ENCODE assay signal across 25 cellular contexts in genomic region chr17:76171701-76172100, GRCh38. TPM values are rescaled to one million over a fixed set of nuclear protein-coding genes. Genes with fewer than 3 reads are reported as not detected.
"Had no signal": no experiment of that assay in that cellular context is flagged by ENCODE, and none has a peak within 500 bp of the region (broad histone marks: within the 10 kb centered on the region; RNA-seq: fewer than 3 reads in every experiment).

No MANE protein-coding gene starts in this region.

- H3K4me3 ChIP-seq: body of pancreas, colonic mucosa, esophagus muscularis mucosa, lower lobe of right lung, psoas muscle, right lobe of liver, spleen, suprapubic skin had no signal

- DNase-seq: activated B cell treated with CpG ODN at 0.5 μM for 24 hours; activated CD4-positive, alpha-beta T cell treated with anti-CD3 and anti-CD28 coated beads for 48 hours; activated CD8-positive, alpha-beta memory T cell treated with anti-CD3 and anti-CD28 coated beads, Interleukin-2, amount 50 U/mL, for 4 hours; activated CD8-positive, alpha-beta T cell treated with anti-CD3 and anti-CD28 coated beads, Interleukin-2, amount 10 ng/mL, durations not matched to agents 7 days and 5 days; activated gamma-delta T cell treated with Interleukin-2 at 50 U/mL for 16 hours; activated naive CD8-positive, alpha-beta T cell treated with anti-CD3 and anti-CD28 coated beads for 36 hours; amygdala; body of pancreas; central memory CD4-positive, alpha-beta T cell; colonic mucosa; head of caudate nucleus; left cardiac atrium; lower lobe of right lung; psoas muscle; right lobe of liver; spleen; T-helper 2 cell had no signal

- H3K4me3 Mint-ChIP-seq: activated B cell treated with CpG ODN at 0.5 μM for 24 hours; activated CD8-positive, alpha-beta T cell treated with anti-CD3 and anti-CD28 coated beads, Interleukin-2, amount 10 ng/mL, durations not matched to agents 7 days and 5 days; activated naive CD8-positive, alpha-beta T cell treated with anti-CD3 and anti-CD28 coated beads for 36 hours; mesothelial cell of epicardium; neural crest cell; stimulated activated naive CD8-positive, alpha-beta T cell treated with anti-CD3 and anti-CD28 coated beads, Interleukin-15, Interleukin-2, amounts not matched to agents 100 ng/mL and 50 ng/mL, for 24 hours; type B pancreatic cell had no signal

- H3K9me3 Mint-ChIP-seq: activated B cell treated with CpG ODN at 0.5 μM for 24 hours; activated naive CD8-positive, alpha-beta T cell treated with anti-CD3 and anti-CD28 coated beads for 36 hours; mesothelial cell of epicardium; neural crest cell; stimulated activated naive CD8-positive, alpha-beta T cell treated with anti-CD3 and anti-CD28 coated beads, Interleukin-15, Interleukin-2, amounts not matched to agents 100 ng/mL and 50 ng/mL, for 24 hours; type B pancreatic cell had no signal

- H3K36me3 Mint-ChIP-seq: mesothelial cell of epicardium, type B pancreatic cell had no signal

- ATAC-seq: activated CD8-positive, alpha-beta T cell treated with anti-CD3 and anti-CD28 coated beads, Interleukin-2, amount 10 ng/mL, durations not matched to agents 7 days and 5 days; body of pancreas; left cardiac atrium; lower lobe of right lung; psoas muscle; right lobe of liver had no signal

- H3K9me3 ChIP-seq: body of pancreas, colonic mucosa, esophagus muscularis mucosa, lower lobe of right lung, psoas muscle, right lobe of liver, spleen, suprapubic skin had no signal

- H3K4me1 ChIP-seq: body of pancreas, colonic mucosa, esophagus muscularis mucosa, lower lobe of right lung, psoas muscle, right lobe of liver, spleen, suprapubic skin had no signal

- H3K4me1 Mint-ChIP-seq: activated B cell treated with CpG ODN at 0.5 μM for 24 hours had no signal

- H3K27me3 ChIP-seq: body of pancreas, colonic mucosa, esophagus muscularis mucosa, right lobe of liver, spleen, suprapubic skin had no signal

- H3K27ac Mint-ChIP-seq: activated B cell treated with CpG ODN at 0.5 μM for 24 hours; activated CD8-positive, alpha-beta T cell treated with anti-CD3 and anti-CD28 coated beads, Interleukin-2, amount 10 ng/mL, durations not matched to agents 7 days and 5 days; activated naive CD8-positive, alpha-beta T cell treated with anti-CD3 and anti-CD28 coated beads for 36 hours; mesothelial cell of epicardium; stimulated activated naive CD8-positive, alpha-beta T cell treated with anti-CD3 and anti-CD28 coated beads, Interleukin-15, Interleukin-2, amounts not matched to agents 100 ng/mL and 50 ng/mL, for 24 hours; type B pancreatic cell had no signal

- H3K27ac ChIP-seq: body of pancreas, colonic mucosa, esophagus muscularis mucosa, lower lobe of right lung, psoas muscle, right lobe of liver, spleen, suprapubic skin had no signal

- H3K27me3 Mint-ChIP-seq: activated B cell treated with CpG ODN at 0.5 μM for 24 hours; activated naive CD8-positive, alpha-beta T cell treated with anti-CD3 and anti-CD28 coated beads for 36 hours; stimulated activated naive CD8-positive, alpha-beta T cell treated with anti-CD3 and anti-CD28 coated beads, Interleukin-15, Interleukin-2, amounts not matched to agents 100 ng/mL and 50 ng/mL, for 24 hours; type B pancreatic cell had no signal

- H3K36me3 ChIP-seq: colonic mucosa, esophagus muscularis mucosa, lower lobe of right lung, right lobe of liver, spleen, suprapubic skin had no signal

RNA-seq across cellular contexts. Expression of gene FOXJ1, which starts 30.7 kb away (rescaled TPM):
- total RNA-seq: fibroblast of villous mesenchyme, left cardiac atrium, osteoblast had no signal
